In genomic region chr7:134432296-134433152, GRCh38 we compare ENCODE assay signal across 1 cellular context.
TF ChIP-seq lines count a peak whose summit lies in the region.

No MANE protein-coding gene starts in this region.

TF ChIP-seq in K562, 482 proteins besides CTCF, POLR2A, EP300 and RAD21 (continued from another document and continues in another):
- no peak for TF ChIP-seq POU5F1 (IDR thresholded peaks at IDR 0.05; ENCODE audit: borderline replicate concordance, low read depth, low read length, partially characterized antibody)
- TF ChIP-seq NEUROD1 (IDR thresholded peaks at IDR 0.05; ENCODE audit: borderline replicate concordance, low read depth, low read length, partially characterized antibody): no peak
- no peak for TF ChIP-seq SMARCE1 (IDR thresholded peaks at IDR 0.05)
- no peak for TF ChIP-seq POLR3G (IDR thresholded peaks at IDR 0.05; ENCODE audit: extremely low read depth, insufficient read length, insufficient replicate concordance)
- TF ChIP-seq SUPT5H (IDR thresholded peaks at IDR 0.05): no peak
- no peak for TF ChIP-seq ZNF507 (tag; conservative IDR thresholded peaks at IDR 0.05)
- TF ChIP-seq HLTF (IDR thresholded peaks at IDR 0.05): no peak
- peak; percentile 63; the same call in 1 of the 2 replicates for TF ChIP-seq TRIM28 (IDR thresholded peaks at IDR 0.05)
- TF ChIP-seq NR3C1 (CRISPR knock-in tag; IDR thresholded peaks at IDR 0.05): no peak
- no peak for TF ChIP-seq MEF2D (tag; conservative IDR thresholded peaks at IDR 0.05; ENCODE audit: low read depth)
- TF ChIP-seq ZC3H11A (IDR thresholded peaks at IDR 0.05; ENCODE audit: low read depth, low read length): 0 out of 2 replicates have a peak, but pooled peaks have one; percentile 2
- peak in 1 of 2 experiments; percentile 59 for TF ChIP-seq E2F6 (IDR thresholded peaks at IDR 0.05; ENCODE audit: borderline replicate concordance in 1 of 2, extremely low read depth in 1 of 2, insufficient read depth in 1 of 2, insufficient read length in 1 of 2, low read depth in 1 of 2, low read length in 1 of 2, poor library complexity in 1 of 2, severe bottlenecking in 1 of 2)
- no peak for TF ChIP-seq HCFC1 (IDR thresholded peaks at IDR 0.05; ENCODE audit: low read depth, low read length)
- no peak for TF ChIP-seq CHCHD3 (CRISPR knock-in tag; IDR thresholded peaks at IDR 0.05)
- TF ChIP-seq, protein P1, sequence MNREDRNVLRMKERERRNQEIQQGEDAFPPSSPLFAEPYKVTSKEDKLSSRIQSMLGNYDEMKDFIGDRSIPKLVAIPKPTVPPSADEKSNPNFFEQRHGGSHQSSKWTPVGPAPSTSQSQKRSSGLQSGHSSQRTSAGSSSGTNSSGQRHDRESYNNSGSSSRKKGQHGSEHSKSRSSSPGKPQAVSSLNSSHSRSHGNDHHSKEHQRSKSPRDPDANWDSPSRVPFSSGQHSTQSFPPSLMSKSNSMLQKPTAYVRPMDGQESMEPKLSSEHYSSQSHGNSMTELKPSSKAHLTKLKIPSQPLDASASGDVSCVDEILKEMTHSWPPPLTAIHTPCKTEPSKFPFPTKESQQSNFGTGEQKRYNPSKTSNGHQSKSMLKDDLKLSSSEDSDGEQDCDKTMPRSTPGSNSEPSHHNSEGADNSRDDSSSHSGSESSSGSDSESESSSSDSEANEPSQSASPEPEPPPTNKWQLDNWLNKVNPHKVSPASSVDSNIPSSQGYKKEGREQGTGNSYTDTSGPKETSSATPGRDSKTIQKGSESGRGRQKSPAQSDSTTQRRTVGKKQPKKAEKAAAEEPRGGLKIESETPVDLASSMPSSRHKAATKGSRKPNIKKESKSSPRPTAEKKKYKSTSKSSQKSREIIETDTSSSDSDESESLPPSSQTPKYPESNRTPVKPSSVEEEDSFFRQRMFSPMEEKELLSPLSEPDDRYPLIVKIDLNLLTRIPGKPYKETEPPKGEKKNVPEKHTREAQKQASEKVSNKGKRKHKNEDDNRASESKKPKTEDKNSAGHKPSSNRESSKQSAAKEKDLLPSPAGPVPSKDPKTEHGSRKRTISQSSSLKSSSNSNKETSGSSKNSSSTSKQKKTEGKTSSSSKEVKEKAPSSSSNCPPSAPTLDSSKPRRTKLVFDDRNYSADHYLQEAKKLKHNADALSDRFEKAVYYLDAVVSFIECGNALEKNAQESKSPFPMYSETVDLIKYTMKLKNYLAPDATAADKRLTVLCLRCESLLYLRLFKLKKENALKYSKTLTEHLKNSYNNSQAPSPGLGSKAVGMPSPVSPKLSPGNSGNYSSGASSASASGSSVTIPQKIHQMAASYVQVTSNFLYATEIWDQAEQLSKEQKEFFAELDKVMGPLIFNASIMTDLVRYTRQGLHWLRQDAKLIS (CRISPR knock-in tag; IDR thresholded peaks at IDR 0.05): no peak
- no peak for TF ChIP-seq DIDO1 (tag; IDR thresholded peaks at IDR 0.05; ENCODE audit: low read depth)
- no peak for TF ChIP-seq SAP30 (IDR thresholded peaks at IDR 0.05; ENCODE audit: borderline replicate concordance, insufficient read depth, low read depth, low read length, poor library complexity, severe bottlenecking)
- TF ChIP-seq CBX8 (IDR thresholded peaks at IDR 0.05; ENCODE audit: borderline replicate concordance, extremely low read depth, low read depth, low read length, poor library complexity, severe bottlenecking): no peak
- no peak for TF ChIP-seq NCOA6 (IDR thresholded peaks at IDR 0.05)
- no peak for TF ChIP-seq HSF4 (CRISPR knock-in tag; IDR thresholded peaks at IDR 0.05; ENCODE audit: borderline replicate concordance)
- TF ChIP-seq, protein P2, sequence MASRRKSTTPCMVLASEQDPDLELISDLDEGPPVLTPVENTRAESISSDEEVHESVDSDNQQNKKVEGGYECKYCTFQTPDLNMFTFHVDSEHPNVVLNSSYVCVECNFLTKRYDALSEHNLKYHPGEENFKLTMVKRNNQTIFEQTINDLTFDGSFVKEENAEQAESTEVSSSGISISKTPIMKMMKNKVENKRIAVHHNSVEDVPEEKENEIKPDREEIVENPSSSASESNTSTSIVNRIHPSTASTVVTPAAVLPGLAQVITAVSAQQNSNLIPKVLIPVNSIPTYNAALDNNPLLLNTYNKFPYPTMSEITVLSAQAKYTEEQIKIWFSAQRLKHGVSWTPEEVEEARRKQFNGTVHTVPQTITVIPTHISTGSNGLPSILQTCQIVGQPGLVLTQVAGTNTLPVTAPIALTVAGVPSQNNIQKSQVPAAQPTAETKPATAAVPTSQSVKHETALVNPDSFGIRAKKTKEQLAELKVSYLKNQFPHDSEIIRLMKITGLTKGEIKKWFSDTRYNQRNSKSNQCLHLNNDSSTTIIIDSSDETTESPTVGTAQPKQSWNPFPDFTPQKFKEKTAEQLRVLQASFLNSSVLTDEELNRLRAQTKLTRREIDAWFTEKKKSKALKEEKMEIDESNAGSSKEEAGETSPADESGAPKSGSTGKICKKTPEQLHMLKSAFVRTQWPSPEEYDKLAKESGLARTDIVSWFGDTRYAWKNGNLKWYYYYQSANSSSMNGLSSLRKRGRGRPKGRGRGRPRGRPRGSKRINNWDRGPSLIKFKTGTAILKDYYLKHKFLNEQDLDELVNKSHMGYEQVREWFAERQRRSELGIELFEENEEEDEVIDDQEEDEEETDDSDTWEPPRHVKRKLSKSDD (conservative IDR thresholded peaks at IDR 0.05; ENCODE audit: low read length): no peak
- no peak for TF ChIP-seq NELFE (IDR thresholded peaks at IDR 0.05; ENCODE audit: insufficient read depth, insufficient read length)
- TF ChIP-seq ETS2 (tag; IDR thresholded peaks at IDR 0.05; ENCODE audit: borderline replicate concordance, poor library complexity, severe bottlenecking): no peak
- peak; percentile 86 for TF ChIP-seq HNRNPLL (IDR thresholded peaks at IDR 0.05; ENCODE audit: low read depth, low read length, poor library complexity, severe bottlenecking)
- TF ChIP-seq ZNF511 (CRISPR knock-in tag; IDR thresholded peaks at IDR 0.05): no peak
- TF ChIP-seq ZNF354B (CRISPR knock-in tag; IDR thresholded peaks at IDR 0.05): no peak
- no peak for TF ChIP-seq ZNF274 (IDR thresholded peaks at IDR 0.05; ENCODE audit: borderline replicate concordance, low read depth, low read length)
- no peak for TF ChIP-seq ZSCAN29 (IDR thresholded peaks at IDR 0.05)
- TF ChIP-seq MAZ (CRISPR knock-in tag; conservative IDR thresholded peaks at IDR 0.05 in 1 of 2, IDR thresholded peaks at IDR 0.05 in 1 of 2): peak; percentile 60 to 75; a peak in 3 of 4 replicates
- TF ChIP-seq, protein P3, sequence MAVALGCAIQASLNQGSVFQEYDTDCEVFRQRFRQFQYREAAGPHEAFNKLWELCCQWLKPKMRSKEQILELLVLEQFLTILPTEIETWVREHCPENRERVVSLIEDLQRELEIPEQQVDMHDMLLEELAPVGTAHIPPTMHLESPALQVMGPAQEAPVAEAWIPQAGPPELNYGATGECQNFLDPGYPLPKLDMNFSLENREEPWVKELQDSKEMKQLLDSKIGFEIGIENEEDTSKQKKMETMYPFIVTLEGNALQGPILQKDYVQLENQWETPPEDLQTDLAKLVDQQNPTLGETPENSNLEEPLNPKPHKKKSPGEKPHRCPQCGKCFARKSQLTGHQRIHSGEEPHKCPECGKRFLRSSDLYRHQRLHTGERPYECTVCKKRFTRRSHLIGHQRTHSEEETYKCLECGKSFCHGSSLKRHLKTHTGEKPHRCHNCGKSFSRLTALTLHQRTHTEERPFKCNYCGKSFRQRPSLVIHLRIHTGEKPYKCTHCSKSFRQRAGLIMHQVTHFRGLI (CRISPR knock-in tag; IDR thresholded peaks at IDR 0.05): no peak
- TF ChIP-seq ZNF146 (CRISPR knock-in tag; IDR thresholded peaks at IDR 0.05; ENCODE audit: unreplicated experiment): no peak
- no peak for TF ChIP-seq TCF7L2 (IDR thresholded peaks at IDR 0.05; ENCODE audit: low read depth, low read length)
- no peak for TF ChIP-seq ZNF57 (CRISPR knock-in tag; IDR thresholded peaks at IDR 0.05)
- TF ChIP-seq ETV1 (tag; conservative IDR thresholded peaks at IDR 0.05; ENCODE audit: low read depth): peak; percentile 72
- TF ChIP-seq SMAD1 (IDR thresholded peaks at IDR 0.05; ENCODE audit: low read depth, low read length, partially characterized antibody): peak; percentile 25
- TF ChIP-seq ZNF444 (CRISPR knock-in tag; IDR thresholded peaks at IDR 0.05): no peak
- no peak for TF ChIP-seq TCF7 (IDR thresholded peaks at IDR 0.05; ENCODE audit: borderline replicate concordance)
- no peak for TF ChIP-seq NFXL1 (CRISPR knock-in tag; IDR thresholded peaks at IDR 0.05)
- no peak for TF ChIP-seq ZNF780A (CRISPR knock-in tag; IDR thresholded peaks at IDR 0.05)
- TF ChIP-seq, protein P4, sequence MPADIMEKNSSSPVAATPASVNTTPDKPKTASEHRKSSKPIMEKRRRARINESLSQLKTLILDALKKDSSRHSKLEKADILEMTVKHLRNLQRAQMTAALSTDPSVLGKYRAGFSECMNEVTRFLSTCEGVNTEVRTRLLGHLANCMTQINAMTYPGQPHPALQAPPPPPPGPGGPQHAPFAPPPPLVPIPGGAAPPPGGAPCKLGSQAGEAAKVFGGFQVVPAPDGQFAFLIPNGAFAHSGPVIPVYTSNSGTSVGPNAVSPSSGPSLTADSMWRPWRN (IDR thresholded peaks at IDR 0.05; ENCODE audit: low read depth): no peak
- no peak for TF ChIP-seq TOE1 (IDR thresholded peaks at IDR 0.05; ENCODE audit: borderline replicate concordance)
- TF ChIP-seq TOE1 (CRISPR knock-in tag; IDR thresholded peaks at IDR 0.05; ENCODE audit: borderline replicate concordance, low read depth): no peak
- no peak for TF ChIP-seq SIRT6 (IDR thresholded peaks at IDR 0.05; ENCODE audit: low read depth, low read length)
- TF ChIP-seq COPS2 (conservative IDR thresholded peaks at IDR 0.05): no peak
- TF ChIP-seq MAFF (IDR thresholded peaks at IDR 0.05; ENCODE audit: low read length): no peak
- TF ChIP-seq, protein P5, sequence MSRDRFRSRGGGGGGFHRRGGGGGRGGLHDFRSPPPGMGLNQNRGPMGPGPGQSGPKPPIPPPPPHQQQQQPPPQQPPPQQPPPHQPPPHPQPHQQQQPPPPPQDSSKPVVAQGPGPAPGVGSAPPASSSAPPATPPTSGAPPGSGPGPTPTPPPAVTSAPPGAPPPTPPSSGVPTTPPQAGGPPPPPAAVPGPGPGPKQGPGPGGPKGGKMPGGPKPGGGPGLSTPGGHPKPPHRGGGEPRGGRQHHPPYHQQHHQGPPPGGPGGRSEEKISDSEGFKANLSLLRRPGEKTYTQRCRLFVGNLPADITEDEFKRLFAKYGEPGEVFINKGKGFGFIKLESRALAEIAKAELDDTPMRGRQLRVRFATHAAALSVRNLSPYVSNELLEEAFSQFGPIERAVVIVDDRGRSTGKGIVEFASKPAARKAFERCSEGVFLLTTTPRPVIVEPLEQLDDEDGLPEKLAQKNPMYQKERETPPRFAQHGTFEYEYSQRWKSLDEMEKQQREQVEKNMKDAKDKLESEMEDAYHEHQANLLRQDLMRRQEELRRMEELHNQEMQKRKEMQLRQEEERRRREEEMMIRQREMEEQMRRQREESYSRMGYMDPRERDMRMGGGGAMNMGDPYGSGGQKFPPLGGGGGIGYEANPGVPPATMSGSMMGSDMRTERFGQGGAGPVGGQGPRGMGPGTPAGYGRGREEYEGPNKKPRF (IDR thresholded peaks at IDR 0.05; ENCODE audit: low read depth, low read length): no peak
- no peak for TF ChIP-seq TAF7 (tag; IDR thresholded peaks at IDR 0.05)
- no peak for TF ChIP-seq ZNF217 (CRISPR knock-in tag; IDR thresholded peaks at IDR 0.05)
- no peak for TF ChIP-seq RBM14 (IDR thresholded peaks at IDR 0.05; ENCODE audit: borderline replicate concordance, insufficient read depth, low read depth, low read length)
- TF ChIP-seq, protein P6, sequence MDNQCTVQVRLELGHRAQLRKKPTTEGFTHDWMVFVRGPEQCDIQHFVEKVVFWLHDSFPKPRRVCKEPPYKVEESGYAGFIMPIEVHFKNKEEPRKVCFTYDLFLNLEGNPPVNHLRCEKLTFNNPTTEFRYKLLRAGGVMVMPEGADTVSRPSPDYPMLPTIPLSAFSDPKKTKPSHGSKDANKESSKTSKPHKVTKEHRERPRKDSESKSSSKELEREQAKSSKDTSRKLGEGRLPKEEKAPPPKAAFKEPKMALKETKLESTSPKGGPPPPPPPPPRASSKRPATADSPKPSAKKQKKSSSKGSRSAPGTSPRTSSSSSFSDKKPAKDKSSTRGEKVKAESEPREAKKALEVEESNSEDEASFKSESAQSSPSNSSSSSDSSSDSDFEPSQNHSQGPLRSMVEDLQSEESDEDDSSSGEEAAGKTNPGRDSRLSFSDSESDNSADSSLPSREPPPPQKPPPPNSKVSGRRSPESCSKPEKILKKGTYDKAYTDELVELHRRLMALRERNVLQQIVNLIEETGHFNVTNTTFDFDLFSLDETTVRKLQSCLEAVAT (IDR thresholded peaks at IDR 0.05): peak; percentile 37 to 48; a peak in 1 of 4 replicates
- TF ChIP-seq MED1 (CRISPR knock-in tag; IDR thresholded peaks at IDR 0.05; ENCODE audit: borderline replicate concordance): no peak
- no peak for TF ChIP-seq CAMTA2 (CRISPR knock-in tag; conservative IDR thresholded peaks at IDR 0.05)
- TF ChIP-seq SMARCA4 (IDR thresholded peaks at IDR 0.05): no peak
- TF ChIP-seq, protein P7, sequence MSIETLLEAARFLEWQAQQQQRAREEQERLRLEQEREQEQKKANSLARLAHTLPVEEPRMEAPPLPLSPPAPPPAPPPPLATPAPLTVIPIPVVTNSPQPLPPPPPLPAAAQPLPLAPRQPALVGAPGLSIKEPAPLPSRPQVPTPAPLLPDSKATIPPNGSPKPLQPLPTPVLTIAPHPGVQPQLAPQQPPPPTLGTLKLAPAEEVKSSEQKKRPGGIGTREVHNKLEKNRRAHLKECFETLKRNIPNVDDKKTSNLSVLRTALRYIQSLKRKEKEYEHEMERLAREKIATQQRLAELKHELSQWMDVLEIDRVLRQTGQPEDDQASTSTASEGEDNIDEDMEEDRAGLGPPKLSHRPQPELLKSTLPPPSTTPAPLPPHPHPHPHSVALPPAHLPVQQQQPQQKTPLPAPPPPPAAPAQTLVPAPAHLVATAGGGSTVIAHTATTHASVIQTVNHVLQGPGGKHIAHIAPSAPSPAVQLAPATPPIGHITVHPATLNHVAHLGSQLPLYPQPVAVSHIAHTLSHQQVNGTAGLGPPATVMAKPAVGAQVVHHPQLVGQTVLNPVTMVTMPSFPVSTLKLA (conservative IDR thresholded peaks at IDR 0.05): peak in 1 of 2 experiments; percentile 59; a peak in 1 of 4 replicates
- TF ChIP-seq, protein P8, sequence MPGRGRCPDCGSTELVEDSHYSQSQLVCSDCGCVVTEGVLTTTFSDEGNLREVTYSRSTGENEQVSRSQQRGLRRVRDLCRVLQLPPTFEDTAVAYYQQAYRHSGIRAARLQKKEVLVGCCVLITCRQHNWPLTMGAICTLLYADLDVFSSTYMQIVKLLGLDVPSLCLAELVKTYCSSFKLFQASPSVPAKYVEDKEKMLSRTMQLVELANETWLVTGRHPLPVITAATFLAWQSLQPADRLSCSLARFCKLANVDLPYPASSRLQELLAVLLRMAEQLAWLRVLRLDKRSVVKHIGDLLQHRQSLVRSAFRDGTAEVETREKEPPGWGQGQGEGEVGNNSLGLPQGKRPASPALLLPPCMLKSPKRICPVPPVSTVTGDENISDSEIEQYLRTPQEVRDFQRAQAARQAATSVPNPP (IDR thresholded peaks at IDR 0.05; ENCODE audit: borderline replicate concordance, insufficient read depth, insufficient read length): no peak
- TF ChIP-seq NFATC3 (IDR thresholded peaks at IDR 0.05): no peak
